In genomic region chr14:75515631-75515999, GRCh38 we compare ENCODE assay signal across 8 cellular contexts. TPM values are rescaled to one million over a fixed set of nuclear protein-coding genes. Genes with fewer than 3 reads are reported as not detected.
DNase-seq lines count a peak whose midpoint lies in the region; ATAC-seq and TF ChIP-seq lines count a peak whose summit lies in the region.
"Had no signal": no experiment of that assay in that cellular context is flagged by ENCODE, and none has a peak within 500 bp of the region (broad histone marks: within the 10 kb centered on the region; RNA-seq: fewer than 3 reads in every experiment).

No MANE protein-coding gene starts in this region.

- CTCF ChIA-PET in activated B cell treated with CpG ODN at 0.5 μM for 24 hours (lab: Charles Lee) = interaction anchor here (0.6 to 3.6 kb wide), 19 partner anchors 9 to 1564 kb away, joined by 3 to 37 read pairs (median 4); partner anchors contain the start of gene FLVCR2
- CTCF ChIA-PET in PC-3 (lab: Charles Lee) = interaction anchor here (0.6 kb wide), 1 partner anchor 62 kb away, joined by 5 read pairs; no protein-coding TSS in a partner anchor

- H3K9me3 ChIP-seq in PC-3 (ENCODE audit: low read length) = no peaks in the 10 kb centered on the region

- DNase-seq in activated B cell treated with CpG ODN at 0.5 μM for 24 hours (peak; percentile 64), natural killer cell (no peak), PC-3 (no peak), AG08395 (ENCODE audit: low spot score) (no peak)
- no peak for DNase-seq in effector CD8-positive, alpha-beta T cell (lab: John Stamatoyannopoulos, UW)

- ATAC-seq in GM19035 (IDR thresholded peaks at IDR 0.05; ENCODE audit: unreplicated experiment) (peak; percentile 38), HG02870 (IDR thresholded peaks at IDR 0.05; ENCODE audit: unreplicated experiment) (peak; percentile 43), activated B cell treated with CpG ODN at 0.5 μM for 24 hours (ENCODE audit: low read depth) (peak; percentile 74), natural killer cell (peak in 1 of 3 donors; percentile 23), PC-3 (no peak)

- H3K4me3 ChIP-seq in PC-3 (ENCODE audit: low read length) = no peak overlapping the region

- H3K4me3 Mint-ChIP-seq in activated B cell treated with CpG ODN at 0.5 μM for 24 hours = peak overlapping the region; percentile 87
- peak overlapping the region; percentile 96 for H3K4me3 Mint-ChIP-seq in natural killer cell

- H3K9ac ChIP-seq in PC-3 (ENCODE audit: low read length) = no peak overlapping the region

- H3K4me1 Mint-ChIP-seq in activated B cell treated with CpG ODN at 0.5 μM for 24 hours (peaks cover 70% of the 10 kb centered on the region), natural killer cell (peaks cover 23 to 25% of the 10 kb centered on the region in 2 donors)

- H3K9me3 Mint-ChIP-seq in activated B cell treated with CpG ODN at 0.5 μM for 24 hours (no peaks in the 10 kb centered on the region), natural killer cell (peaks cover 0 to 3% of the 10 kb centered on the region in 2 donors)

- no TSS peak for BruUV-seq in PC-3 (replicated peaks; lab: Mats Ljungman, UMichigan)

- intact Hi-C loops in activated B cell treated with CpG ODN at 0.5 μM for 24 hours (cut with micrococcal nuclease) (loop anchor here (1.0 to 10.0 kb wide), 12 partner anchors 8 to 1609 kb away; partner anchors contain the start of genes FLVCR2 and TTLL5), natural killer cell (cut with micrococcal nuclease) (no loop called here), PC-3 (cut with micrococcal nuclease) (no loop called here)

- H3K27me3 ChIP-seq in PC-3 (ENCODE audit: low read length) = no peaks in the 10 kb centered on the region

- no peak overlapping the region for H2AFZ ChIP-seq in PC-3 (ENCODE audit: low read length)

- TF ChIP-seq CTCF in activated B cell treated with CpG ODN at 0.5 μM for 24 hours (IDR thresholded peaks at IDR 0.05) = no peak
- TF ChIP-seq CTCF in natural killer cell (IDR thresholded peaks at IDR 0.05) = no peak
- no peak for TF ChIP-seq CTCF in PC-3 (conservative IDR thresholded peaks at IDR 0.05; ENCODE audit: low read depth, low read length)

- H3K9me2 ChIP-seq in PC-3 (replicated peaks; ENCODE audit: low read length) = no peaks in the 10 kb centered on the region

- no peaks in the 10 kb centered on the region for H4K20me1 ChIP-seq in PC-3 (ENCODE audit: low read length)

- H3K27ac Mint-ChIP-seq in activated B cell treated with CpG ODN at 0.5 μM for 24 hours (peak overlapping the region; percentile 99), natural killer cell (peak overlapping the region; percentile 92 to 93)

- H3K27me3 Mint-ChIP-seq in activated B cell treated with CpG ODN at 0.5 μM for 24 hours (no peaks in the 10 kb centered on the region), natural killer cell (ENCODE audit: low read depth in 2 of 2) (no peaks in the 10 kb centered on the region)

- H3F3A ChIP-seq in PC-3 (ENCODE audit: low read length, unreplicated experiment) = no peaks in the 10 kb centered on the region

- H3K79me2 ChIP-seq in PC-3 (ENCODE audit: low read length) = no peaks in the 10 kb centered on the region

- POLR2A ChIA-PET in activated B cell treated with CpG ODN at 0.5 μM for 24 hours (lab: Charles Lee) (interaction anchor here (0.6 to 12.3 kb wide), 21 partner anchors 8 to 379 kb away, joined by 3 to 356 read pairs (median 10); partner anchors contain the start of genes BATF, ERG28, JDP2 and TTLL5), PC-3 (lab: Charles Lee; ENCODE audit: unreplicated experiment) (no interaction called here)

- H3K36me3 Mint-ChIP-seq in activated B cell treated with CpG ODN at 0.5 μM for 24 hours (ENCODE audit: low read depth) (peaks cover 15% of the 10 kb centered on the region), natural killer cell (peaks cover 5% of the 10 kb centered on the region)

- no peak overlapping the region for H3K27ac ChIP-seq in PC-3 (ENCODE audit: low read length)

- H3K36me3 ChIP-seq in PC-3 (ENCODE audit: low read depth, low read length) = no peaks in the 10 kb centered on the region

- no peak overlapping the region for H3K4me2 ChIP-seq in PC-3 (ENCODE audit: low read length)

- H3K4me1 ChIP-seq in PC-3 (ENCODE audit: insufficient read depth, low read length) = peaks cover 13% of the 10 kb centered on the region

RNA-seq across cellular contexts. Expression of gene BATF, which starts 6.7 kb away (rescaled TPM):
- total RNA-seq in activated B cell treated with CpG ODN at 0.5 μM for 24 hours = 160 and 171 TPM in 2 replicates
- total RNA-seq in natural killer cell = 10 to 100 TPM; 12.6 to 32.5 (median 21.4) TPM
- not detected in 2 replicates for total RNA-seq in PC-3 (2014; rRNA removed)
- total RNA-seq: fibroblast of villous mesenchyme had no signal

Comparison
In these comparisons a context has a peak if more than half of its experiments do, and no peak if none do; other contexts are left out.
1. RNA of gene BATF, which starts 6.7 kb away (total RNA-seq): 160 to 171 TPM in activated B cell treated with CpG ODN at 0.5 μM for 24 hours and 12.6 to 32.5 TPM in natural killer cell; not detected in PC-3; every median in the first group is over 10 times any median in the second.